ENCODE assay signal across 9 cellular contexts in the genomic region with DNA sequence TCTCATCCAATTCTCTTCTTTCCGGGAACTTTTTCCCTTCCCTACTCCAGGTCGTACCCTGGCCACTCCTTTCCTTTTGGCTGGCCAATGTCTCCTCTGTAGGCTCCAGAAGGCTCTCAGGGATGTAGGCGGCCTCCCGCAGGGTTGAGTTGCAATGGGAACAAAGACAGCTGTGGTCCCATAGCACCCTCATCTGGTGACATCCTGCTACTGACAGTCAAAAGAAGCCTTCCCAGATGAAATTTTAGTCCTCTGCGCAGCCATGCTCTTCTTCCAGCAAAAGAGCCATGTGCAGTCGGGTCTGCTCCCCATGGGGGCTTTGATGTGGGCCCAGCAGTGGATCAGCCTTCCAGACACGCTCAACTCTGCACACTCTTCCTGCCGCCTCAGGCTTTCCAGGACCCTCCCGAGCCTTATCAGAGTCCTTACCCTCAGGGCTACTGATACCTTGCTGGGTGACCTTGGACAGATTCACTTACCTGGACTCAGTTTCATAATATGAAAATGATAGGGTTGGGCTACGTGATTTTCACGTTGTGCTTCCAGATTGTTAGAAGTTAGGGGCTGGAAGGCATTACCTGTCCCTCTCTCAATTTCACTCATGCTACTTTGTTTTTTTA. TPM values are rescaled to one million over a fixed set of nuclear protein-coding genes. Genes with fewer than 3 reads are reported as not detected.
DNase-seq lines count a peak whose midpoint lies in the region; ATAC-seq, FAIRE-seq and TF ChIP-seq lines count a peak whose summit lies in the region.
"Had no signal": no experiment of that assay in that cellular context is flagged by ENCODE, and none has a peak within 500 bp of the region (broad histone marks: within the 10 kb centered on the region; RNA-seq: fewer than 3 reads in every experiment).

No MANE protein-coding gene starts in this region.

- intact Hi-C loops in aorta (cut with DNase I) = no loop called here

- peak; percentile 94 for TF ChIP-seq CTCF in choroid plexus epithelial cell (conservative IDR thresholded peaks at IDR 0.05; ENCODE audit: low read depth, low read length)

- H3K36me3 Mint-ChIP-seq in T-helper 17 cell (ENCODE audit: low read depth) = no peaks in the 10 kb centered on the region

- H3K27ac Mint-ChIP-seq in T-helper 17 cell = peak overlapping the region; percentile 59
- H3K27ac Mint-ChIP-seq: activated naive CD8-positive, alpha-beta T cell had no signal

- no peak overlapping the region for H3K27ac ChIP-seq in aorta (ENCODE audit: low read depth in 1 of 2, low read length in 2 of 2)

- peaks cover 4% of the 10 kb centered on the region for H3K4me1 Mint-ChIP-seq in T-helper 17 cell

- ATAC-seq in T-helper 17 cell (peak; percentile 79), aorta (ENCODE audit: low FRiP score) (no peak)

- no peak overlapping the region for H3K4me3 Mint-ChIP-seq in T-helper 17 cell
- H3K4me3 Mint-ChIP-seq: activated naive CD8-positive, alpha-beta T cell had no signal

- H3K4me1 ChIP-seq in aorta (ENCODE audit: control insufficient read depth in 1 of 2, insufficient read depth in 2 of 2, low read length in 2 of 2) = no peaks in the 10 kb centered on the region

- H3K36me3 ChIP-seq in MG63 (no peaks in the 10 kb centered on the region), aorta (ENCODE audit: control insufficient read depth in 1 of 2, insufficient read depth in 2 of 2, low read length in 1 of 2) (no peaks in the 10 kb centered on the region)

- H3K9me3 ChIP-seq in MG63 (no peaks in the 10 kb centered on the region), T-helper 17 cell (ENCODE audit: control insufficient read depth, low read length, poor library complexity, severe bottlenecking) (no peaks in the 10 kb centered on the region), aorta (ENCODE audit: control insufficient read depth, low read length) (no peaks in the 10 kb centered on the region)

- DNase-seq in NCI-H2227 (lab: John Stamatoyannopoulos, UW; ENCODE audit: unreplicated experiment) (peak; percentile 10), NCI-H2227 treated with DMSO at 0.1 percent for 48 hours (lab: John Stamatoyannopoulos, UW) (no peak), MG63 (peak; percentile 14), T-helper 17 cell (peak in 1 of 3 donors; percentile 27), choroid plexus epithelial cell (ENCODE audit: low read depth) (peak; percentile 88), medulla oblongata (ENCODE audit: extremely low spot score) (peak; percentile 79), urothelium cell line (ENCODE audit: low spot score) (peak; percentile 35), aorta (no peak)

- H3K4me3 ChIP-seq in MG63 (no peak overlapping the region), choroid plexus epithelial cell (ENCODE audit: low read depth, low read length) (no peak overlapping the region), aorta (ENCODE audit: low read length in 2 of 2) (no peak overlapping the region)

- no peaks in the 10 kb centered on the region for H3K27me3 ChIP-seq in MG63
- no peaks in the 10 kb centered on the region for H3K27me3 ChIP-seq in aorta (ENCODE audit: control insufficient read depth in 1 of 2, insufficient read depth in 2 of 2, low read length in 1 of 2)

- 53 to 54% methylated on average over 11 of the region's 11 CpGs for WGBS in aorta, 2 donors

- H3K27me3 Mint-ChIP-seq in T-helper 17 cell = no peaks in the 10 kb centered on the region
- H3K27me3 Mint-ChIP-seq: activated naive CD8-positive, alpha-beta T cell had no signal

- no peak for FAIRE-seq in urothelium cell line (lab: Jason Lieb, UNC)

RNA-seq across cellular contexts. Expression of gene CELA1, which starts 5.5 kb away (rescaled TPM):
- not detected in 2 replicates for total RNA-seq in MG63 (2014; rRNA removed; shearing (Covaris generic); ENCODE audit: low replicate concordance)
- under 1 TPM in 1 of 2 donors, not detected in 1; 0.50 TPM for total RNA-seq in T-helper 17 cell
- total RNA-seq in aorta = not detected
- not detected for polyA plus RNA-seq in aorta

RNA-seq across cellular contexts. Expression of gene BIN2, which starts 28.0 kb away (rescaled TPM):
- total RNA-seq in MG63 (2014; rRNA removed; shearing (Covaris generic); ENCODE audit: low replicate concordance) = not detected in 2 replicates
- total RNA-seq in T-helper 17 cell (100 to 1,000 TPM; 216 to 233 TPM), aorta (10 to 100 TPM in 1 of 2 donors, 1 to 10 TPM in 1; 9.4 to 11.7 TPM)
- polyA plus RNA-seq in aorta = 1 to 10 TPM; 1.4 to 4.6 TPM

RNA-seq across cellular contexts. Expression of gene GALNT6, which starts 39.2 kb away (rescaled TPM):
- not detected in 2 replicates for total RNA-seq in MG63 (2014; rRNA removed; shearing (Covaris generic); ENCODE audit: low replicate concordance)
- total RNA-seq in T-helper 17 cell (10 to 100 TPM in 1 of 2 donors, 1 to 10 TPM in 1; 7.0 to 12.6 TPM), aorta (1 to 10 TPM; 5.5 to 6.5 TPM)
- 10 to 100 TPM in 1 of 2 donors, under 1 TPM in 1; 0.72 to 12.3 TPM for polyA plus RNA-seq in aorta

Comparison
In these comparisons a context has a peak if more than half of its experiments do, and no peak if none do; other contexts are left out.
1. DNase-seq: peak in NCI-H2227 (single experiment), MG63 (single experiment), choroid plexus epithelial cell (single experiment), medulla oblongata (single experiment) and urothelium cell line (single experiment); none in NCI-H2227 treated with DMSO at 0.1 percent for 48 hours (single experiment) and aorta (0 of 2).
2. RNA of gene BIN2, which starts 28.0 kb away (total RNA-seq): 216 to 233 TPM in T-helper 17 cell; 9.4 to 11.7 TPM in aorta and not detected in MG63; every median in the first group is over 10 times any median in the second.